ENCODE assay signal across 8 cellular contexts in genomic region chr18:51235011-51235789, GRCh38. TPM values are rescaled to one million over a fixed set of nuclear protein-coding genes. Genes with fewer than 3 reads are reported as not detected.
A peak's percentile ranks its signal among the peaks of the same experiment; 100 is the strongest.
DNase-seq lines count a peak whose midpoint lies in the region; ATAC-seq, FAIRE-seq and TF ChIP-seq lines count a peak whose summit lies in the region.

No MANE protein-coding gene starts in this region.

- no peaks in the 10 kb centered on the region for H3K36me3 ChIP-seq in H7 (replicated peaks; ENCODE audit: control insufficient read depth, insufficient read depth, low read length)

- in situ Hi-C loops in GM13977 (cut with MboI; ENCODE audit: low pct_unique_long_range_greater_than_20kb, low sequenced_read_pairs, unreplicated experiment) = no loop called here
- in situ Hi-C loops in KBM-7 (cut with MboI; ENCODE audit: low pct_unique_long_range_greater_than_20kb, low sequenced_read_pairs) = no loop called here

- no peak for ATAC-seq in left colon

- intact Hi-C loops in left colon (cut with DNase I, micrococcal nuclease) = no loop called here

- H3K4me3 ChIP-seq in H7 (ENCODE audit: insufficient read depth, low read depth, low read length) (no peak overlapping the region), fibroblast of the aortic adventitia (ENCODE audit: low read depth, low read length) (no peak overlapping the region)

- peak; percentile 23 for DNase-seq in GM13977 (ENCODE audit: low spot score)
- DNase-seq in H7 = peak; percentile 8
- peak; percentile 70 for DNase-seq in RCC 7860 (ENCODE audit: low spot score)
- peak; percentile 18 for DNase-seq in fibroblast of the aortic adventitia (ENCODE audit: low read depth)
- DNase-seq in left colon = no peak
- no peak for DNase-seq in activated effector memory CD4-positive, alpha-beta T cell treated with anti-CD3 and anti-CD28 coated beads, Interleukin-2, amount 50 U/mL, for 16 hours
- DNase-seq in KBM-7 = no peak
- no peak for DNase-seq in NCI-H146 (lab: John Stamatoyannopoulos, UW)

- no peaks in the 10 kb centered on the region for H3K27me3 ChIP-seq in H7 (ENCODE audit: control insufficient read depth, insufficient read depth, low read length)

- FAIRE-seq in RCC 7860 (lab: Jason Lieb, UNC) = peak; percentile 55

- TF ChIP-seq CTCF in GM13977 (IDR thresholded peaks at IDR 0.05; ENCODE audit: extremely low read depth, insufficient read depth, missing control alignments) (no peak), fibroblast of the aortic adventitia (IDR thresholded peaks at IDR 0.05; ENCODE audit: insufficient read depth, low read length) (no peak)

RNA-seq across cellular contexts. Expression of gene MEX3C, which starts 37.7 kb away (rescaled TPM):
- 69.8 and 73.7 TPM in 2 replicates for total RNA-seq in H7 (2014; rRNA removed; shearing (Covaris generic))
- total RNA-seq in fibroblast of the aortic adventitia (ENCODE audit: low replicate concordance) (42.5 and 44.2 TPM in 2 replicates), left colon (10 to 100 TPM; 20.5 to 26.7 TPM)

Comparison
In these comparisons a context has a peak if more than half of its experiments do, and no peak if none do; other contexts are left out.
1. DNase-seq: peak in GM13977 (single experiment), H7 (single experiment), RCC 7860 (single experiment) and fibroblast of the aortic adventitia (single experiment); none in left colon (0 of 2), activated effector memory CD4-positive, alpha-beta T cell treated with anti-CD3 and anti-CD28 coated beads, Interleukin-2, amount 50 U/mL, for 16 hours (single experiment), KBM-7 (single experiment) and NCI-H146 (single experiment).